Comparison of ENCODE assay signal across 18 cellular contexts in the genomic region with DNA sequence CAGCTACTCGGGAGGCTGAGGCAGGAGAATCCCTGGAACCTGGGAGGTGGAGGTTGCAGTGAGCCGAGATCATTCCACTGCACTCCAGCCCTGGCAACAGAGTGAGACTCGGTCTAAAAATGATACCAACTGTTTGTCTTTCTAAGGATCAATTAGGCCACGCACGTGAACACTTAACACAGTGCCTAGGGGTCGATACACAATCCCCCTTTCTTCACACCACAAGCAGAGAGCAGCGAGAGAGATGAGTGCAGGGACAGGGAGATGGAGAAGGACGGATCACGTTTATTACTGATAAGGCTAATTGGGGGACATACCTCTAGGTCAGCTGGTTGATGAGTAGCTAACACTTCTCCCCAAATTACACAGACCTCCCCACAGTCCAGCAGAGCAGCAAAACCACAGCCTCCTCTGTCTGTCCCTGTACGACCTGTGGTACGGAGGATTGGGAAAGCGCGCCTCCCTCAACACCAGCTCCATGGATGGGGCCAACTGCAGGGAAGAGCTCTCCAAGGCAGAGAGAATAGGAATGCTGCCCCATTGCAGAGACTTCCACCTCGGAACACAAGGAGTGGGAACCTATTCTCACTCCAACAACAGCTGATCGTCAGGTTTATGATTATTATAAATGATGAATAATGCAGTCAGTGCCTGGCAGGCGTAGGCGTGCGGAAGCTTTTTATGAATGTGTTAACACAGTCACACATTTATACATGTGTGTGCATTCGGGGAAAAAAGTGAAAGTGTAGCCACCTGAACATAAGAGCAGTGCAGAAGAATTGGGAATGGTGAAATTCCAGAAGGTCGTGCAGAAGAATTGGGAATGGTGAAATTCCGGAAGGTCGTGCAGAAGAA.
DNase-seq lines count a peak whose midpoint lies in the region; ATAC-seq and TF ChIP-seq lines count a peak whose summit lies in the region.
"Had no signal": no experiment of that assay in that cellular context is flagged by ENCODE, and none has a peak within 500 bp of the region (broad histone marks: within the 10 kb centered on the region; RNA-seq: fewer than 3 reads in every experiment).

No MANE protein-coding gene starts in this region.

- H3K9me3 Mint-ChIP-seq in central memory CD8-positive, alpha-beta T cell: peaks cover 6% of the 10 kb centered on the region

- POLR2A ChIA-PET in OCI-LY7 (lab: Charles Lee): interaction anchor here (0.6 kb wide), 1 partner anchor 713 kb away, joined by 3 read pairs; no protein-coding TSS in a partner anchor

- TF ChIP-seq CTCF in OCI-LY7 (conservative IDR thresholded peaks at IDR 0.05; ENCODE audit: low read length) (no peak), upper lobe of right lung (IDR thresholded peaks at IDR 0.05) (no peak)

- H3K4me1 Mint-ChIP-seq in central memory CD8-positive, alpha-beta T cell: peaks cover 5% of the 10 kb centered on the region

- H3K9me2 ChIP-seq in OCI-LY7 (ENCODE audit: insufficient read depth, low read length): no peaks in the 10 kb centered on the region

- no peak overlapping the region for H3K4me3 ChIP-seq in OCI-LY7 (ENCODE audit: low read depth, low read length, poor library complexity, severe bottlenecking)
- no peak overlapping the region for H3K4me3 ChIP-seq in upper lobe of right lung
- no peak overlapping the region for H3K4me3 ChIP-seq in H7 (ENCODE audit: insufficient read depth, low read depth, low read length)
- H3K4me3 ChIP-seq: BLaER1 treated with 17β-estradiol and CSF1 and Interleukin-3, amounts not matched to agents 10 nM and 100 nM; heart right ventricle; tibial artery had no signal

- H3K27ac Mint-ChIP-seq in central memory CD8-positive, alpha-beta T cell (ENCODE audit: low read depth): peak overlapping the region; percentile 75
- H3K27ac Mint-ChIP-seq: nephron had no signal

- no peak overlapping the region for H2AFZ ChIP-seq in OCI-LY7 (ENCODE audit: low read length)

- DNase-seq in stimulated activated naive CD4-positive, alpha-beta T cell treated with Interleukin-2 at 50 U/mL for 16 hours (lab: John Stamatoyannopoulos, UW): peak; percentile 11
- DNase-seq in stimulated activated naive CD4-positive, alpha-beta T cell (lab: John Stamatoyannopoulos, UW): no peak
- DNase-seq in OCI-LY7 (ENCODE audit: low spot score) (peak; percentile 18), upper lobe of right lung (peak; percentile 28), HPDE6-E6E7 (ENCODE audit: extremely low spot score) (no peak), H7 (no peak)
- no peak for DNase-seq in central memory CD8-positive, alpha-beta T cell (ENCODE audit: low spot score in 2 of 2)
- DNase-seq: activated effector memory CD4-positive, alpha-beta T cell treated with anti-CD3 and anti-CD28 coated beads, Interleukin-2, amount 50 U/mL, for 16 hours; DMS53; effector CD8-positive, alpha-beta T cell; heart right ventricle; NCI-H1436 treated with DMSO at 0.1 percent for 48 hours; NCI-H2227 treated with DMSO at 0.1 percent for 48 hours; NK-92 treated with Interleukin-12 subunit alpha and Interleukin-12 subunit beta, amount 100 ng/mL, for 24 hours; SHP77; tibial artery had no signal

- H3K27me3 ChIP-seq in upper lobe of right lung (no peaks in the 10 kb centered on the region), H7 (ENCODE audit: control insufficient read depth, insufficient read depth, low read length) (no peaks in the 10 kb centered on the region)
- H3K27me3 ChIP-seq: BLaER1 treated with 17β-estradiol and CSF1 and Interleukin-3, amounts not matched to agents 10 nM and 100 nM had no signal

- no peaks in the 10 kb centered on the region for H4K20me1 ChIP-seq in OCI-LY7 (ENCODE audit: insufficient read depth, low read length)
- H4K20me1 ChIP-seq: BLaER1 treated with 17β-estradiol and CSF1 and Interleukin-3, amounts not matched to agents 10 nM and 100 nM had no signal

- no peaks in the 10 kb centered on the region for H3K79me2 ChIP-seq in OCI-LY7 (ENCODE audit: insufficient read depth, low read depth, low read length)

- CTCF ChIA-PET in OCI-LY7 (lab: Charles Lee; ENCODE audit: unreplicated experiment): no interaction called here

- H3K27me3 Mint-ChIP-seq in central memory CD8-positive, alpha-beta T cell: no peaks in the 10 kb centered on the region

- no TSS peak for BruUV-seq in OCI-LY7 (replicated peaks; lab: Mats Ljungman, UMichigan)

- H3K36me3 Mint-ChIP-seq in central memory CD8-positive, alpha-beta T cell (ENCODE audit: insufficient read depth): peaks cover 4% of the 10 kb centered on the region

- H3K36me3 ChIP-seq in OCI-LY7 (ENCODE audit: insufficient read depth, low read length) (no peaks in the 10 kb centered on the region), upper lobe of right lung (no peaks in the 10 kb centered on the region), H7 (replicated peaks; ENCODE audit: control insufficient read depth, insufficient read depth, low read length) (no peaks in the 10 kb centered on the region)
- H3K36me3 ChIP-seq: BLaER1 treated with 17β-estradiol and CSF1 and Interleukin-3, amounts not matched to agents 10 nM and 100 nM; heart right ventricle; tibial artery had no signal

- H3K9me3 ChIP-seq in OCI-LY7 (ENCODE audit: low read length) (no peaks in the 10 kb centered on the region), upper lobe of right lung (no peaks in the 10 kb centered on the region)
- H3K9me3 ChIP-seq: BLaER1 treated with 17β-estradiol and CSF1 and Interleukin-3, amounts not matched to agents 10 nM and 100 nM had no signal

- H3K4me1 ChIP-seq in OCI-LY7 (ENCODE audit: insufficient read depth, low read length, poor library complexity, severe bottlenecking): no peaks in the 10 kb centered on the region
- H3K4me1 ChIP-seq in upper lobe of right lung: no peaks in the 10 kb centered on the region
- H3K4me1 ChIP-seq: heart right ventricle had no signal

- no peak for ATAC-seq in central memory CD8-positive, alpha-beta T cell (replicated peaks; ENCODE audit: extremely low read depth, poor library complexity, severe bottlenecking)
- ATAC-seq in upper lobe of right lung: no peak
- ATAC-seq: heart right ventricle had no signal

- H3K4me3 Mint-ChIP-seq in central memory CD8-positive, alpha-beta T cell: peak overlapping the region; percentile 23

- H3K27ac ChIP-seq in OCI-LY7 (ENCODE audit: low read depth, low read length, poor library complexity, severe bottlenecking) (no peak overlapping the region), upper lobe of right lung (no peak overlapping the region)
- H3K27ac ChIP-seq: BLaER1 treated with 17β-estradiol and CSF1 and Interleukin-3, amounts not matched to agents 10 nM and 100 nM; heart right ventricle; tibial artery had no signal

- intact Hi-C loops in OCI-LY7 (cut with micrococcal nuclease; ENCODE audit: unreplicated experiment): no loop called here
- intact Hi-C loops in upper lobe of right lung (cut with DNase I): no loop called here

- H3K4me2 ChIP-seq in OCI-LY7 (ENCODE audit: low read length): no peak overlapping the region

Comparison
In these comparisons a context has a peak if more than half of its experiments do, and no peak if none do; other contexts are left out.
1. DNase-seq: peak in stimulated activated naive CD4-positive, alpha-beta T cell treated with Interleukin-2 at 50 U/mL for 16 hours (single experiment), OCI-LY7 (single experiment) and upper lobe of right lung (single experiment); none in stimulated activated naive CD4-positive, alpha-beta T cell (0 of 6), central memory CD8-positive, alpha-beta T cell (0 of 2), HPDE6-E6E7 (single experiment) and H7 (single experiment).